In the genomic region with DNA sequence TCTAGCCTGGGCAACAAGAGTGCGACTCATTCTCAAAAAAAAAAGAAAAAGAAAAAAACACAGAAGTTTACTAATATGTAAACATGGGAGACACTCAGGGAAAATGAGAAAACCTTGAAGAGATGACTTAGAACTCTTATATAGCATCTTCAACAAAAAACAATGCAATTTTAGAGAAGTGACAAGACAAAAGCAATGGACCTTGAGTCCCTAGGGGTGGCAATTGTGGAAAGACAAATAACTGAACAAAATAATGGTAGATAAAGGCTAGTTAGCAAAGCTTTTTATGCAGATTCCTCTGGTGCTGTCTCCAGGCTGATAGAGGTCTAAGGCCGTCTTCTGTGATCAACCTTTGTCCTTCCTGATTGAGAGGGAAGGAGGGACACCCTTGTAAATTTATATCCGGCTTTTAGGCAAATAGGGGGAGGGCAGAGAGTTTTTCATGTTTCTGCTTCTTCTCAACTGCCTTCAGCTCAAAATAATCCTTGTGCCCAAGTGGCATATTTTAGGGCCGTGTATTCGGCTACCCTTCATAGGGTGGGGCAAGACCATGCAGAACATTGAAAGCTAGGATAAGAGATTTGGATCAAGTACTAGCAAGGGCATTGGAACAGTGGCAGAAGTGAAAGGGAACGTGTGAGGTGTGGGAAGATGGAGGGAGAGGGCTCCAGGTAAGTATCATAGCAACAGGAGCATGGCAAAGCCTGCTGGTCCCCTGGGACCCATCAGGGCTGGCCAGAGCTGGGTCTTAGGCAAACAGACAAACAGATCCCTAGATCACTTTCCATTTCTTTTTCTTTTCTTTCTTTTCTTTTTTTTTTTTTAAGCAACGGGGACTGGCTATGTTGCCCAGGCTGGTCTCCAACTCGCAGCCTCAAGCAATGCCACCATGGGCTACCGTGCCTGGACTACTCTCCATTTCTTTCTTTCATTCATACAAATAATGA, we compare ENCODE assay signal across 8 cellular contexts.
A peak's percentile ranks its signal among the peaks of the same experiment; 100 is the strongest.
DNase-seq lines count a peak whose midpoint lies in the region; ATAC-seq and TF ChIP-seq lines count a peak whose summit lies in the region.

No MANE protein-coding gene starts in this region.

- H3K9me3 ChIP-seq in Peyer's patch (no peaks in the 10 kb centered on the region), hepatocyte (ENCODE audit: low read depth) (no peaks in the 10 kb centered on the region), thoracic aorta (no peaks in the 10 kb centered on the region)
- H3K9me3 ChIP-seq in naive thymus-derived CD4-positive, alpha-beta T cell (ENCODE audit: control insufficient read depth in 2 of 3, low read length in 3 of 3), result no peaks in the 10 kb centered on the region

- H3K27ac ChIP-seq in Peyer's patch, result peak overlapping the region; percentile 68 to 87 (median 78)
- peak overlapping the region; percentile 80 for H3K27ac ChIP-seq in hepatocyte
- peak overlapping the region; percentile 66 to 74 for H3K27ac ChIP-seq in thoracic aorta
- no peak overlapping the region for H3K27ac ChIP-seq in naive thymus-derived CD4-positive, alpha-beta T cell (ENCODE audit: low read depth, low read length)

- no peaks in the 10 kb centered on the region for H3K36me3 Mint-ChIP-seq in naive thymus-derived CD4-positive, alpha-beta T cell

- CTCF ChIA-PET in naive thymus-derived CD4-positive, alpha-beta T cell (lab: Charles Lee), result interaction anchor here (0.7 to 1.6 kb wide), 4 partner anchors 9 to 286 kb away, joined by 3 to 4 read pairs (median 3); no protein-coding TSS in a partner anchor

- ATAC-seq in thoracic aorta (ENCODE audit: insufficient number of reproducible peaks, low FRiP score, low read depth), result no peak
- no peak for ATAC-seq in naive thymus-derived CD4-positive, alpha-beta T cell
- no peak for ATAC-seq in HG03095 (IDR thresholded peaks at IDR 0.05; ENCODE audit: unreplicated experiment)

- H2AFZ ChIP-seq in hepatocyte, result no peak overlapping the region

- H3K4me1 Mint-ChIP-seq in naive thymus-derived CD4-positive, alpha-beta T cell, result peaks cover 0 to 11% (median 2%) of the 10 kb centered on the region in 7 donors

- peaks cover 0 to 7% (median 0%) of the 10 kb centered on the region in 5 donors for H3K27me3 Mint-ChIP-seq in naive thymus-derived CD4-positive, alpha-beta T cell

- H3K4me1 ChIP-seq in Peyer's patch, result peaks cover 7 to 58% (median 12%) of the 10 kb centered on the region in 4 donors
- H3K4me1 ChIP-seq in hepatocyte (ENCODE audit: insufficient read depth), result peaks cover 36% of the 10 kb centered on the region
- peaks cover 26 to 41% of the 10 kb centered on the region in 2 donors for H3K4me1 ChIP-seq in thoracic aorta (ENCODE audit: control insufficient read depth in 1 of 2, low read depth in 2 of 2)
- H3K4me1 ChIP-seq in naive thymus-derived CD4-positive, alpha-beta T cell (ENCODE audit: control insufficient read depth in 2 of 2, insufficient read depth in 2 of 2, low read length in 2 of 2), result no peaks in the 10 kb centered on the region

- H3K36me3 ChIP-seq in Peyer's patch, result no peaks in the 10 kb centered on the region
- H3K36me3 ChIP-seq in hepatocyte (replicated peaks; ENCODE audit: insufficient read depth, low read depth), result no peaks in the 10 kb centered on the region
- no peaks in the 10 kb centered on the region for H3K36me3 ChIP-seq in thoracic aorta
- no peaks in the 10 kb centered on the region for H3K36me3 ChIP-seq in naive thymus-derived CD4-positive, alpha-beta T cell (ENCODE audit: control insufficient read depth in 2 of 3, insufficient read depth in 3 of 3, low read length in 3 of 3)

- peak overlapping the region in 5 of 10 donors; percentile 9 to 77 (median 38) for H3K4me3 Mint-ChIP-seq in naive thymus-derived CD4-positive, alpha-beta T cell

- peak; percentile 65 for DNase-seq in NCI-H82 (lab: John Stamatoyannopoulos, UW)
- no peak for DNase-seq in NCI-H82 treated with DMSO at 0.1 percent for 48 hours (lab: John Stamatoyannopoulos, UW; ENCODE audit: unreplicated experiment)
- DNase-seq in Peyer's patch, result no peak
- DNase-seq in hepatocyte (ENCODE audit: low spot score), result no peak
- DNase-seq in thoracic aorta (ENCODE audit: low spot score), result no peak
- no peak for DNase-seq in naive thymus-derived CD4-positive, alpha-beta T cell
- no peak for DNase-seq in activated CD4-positive, alpha-beta T cell treated with anti-CD3 and anti-CD28 coated beads for 1 hour

- no peaks in the 10 kb centered on the region for H3K9me2 ChIP-seq in hepatocyte (replicated peaks; ENCODE audit: insufficient read depth)

- no peaks in the 10 kb centered on the region for H4K20me1 ChIP-seq in hepatocyte (ENCODE audit: insufficient read depth, poor library complexity, severe bottlenecking)

- H3K79me2 ChIP-seq in hepatocyte, result no peaks in the 10 kb centered on the region

- peak overlapping the region in 1 of 9 donors; percentile 70 for H3K27ac Mint-ChIP-seq in naive thymus-derived CD4-positive, alpha-beta T cell

- intact Hi-C loops in naive thymus-derived CD4-positive, alpha-beta T cell (cut with micrococcal nuclease), result no loop called here

- H3K27me3 ChIP-seq in Peyer's patch, result no peaks in the 10 kb centered on the region
- H3K27me3 ChIP-seq in hepatocyte, result no peaks in the 10 kb centered on the region
- H3K27me3 ChIP-seq in thoracic aorta (replicated peaks; ENCODE audit: insufficient read depth), result no peaks in the 10 kb centered on the region
- H3K27me3 ChIP-seq in naive thymus-derived CD4-positive, alpha-beta T cell (ENCODE audit: control insufficient read depth in 2 of 2, insufficient read depth in 2 of 2, low read length in 2 of 2), result no peaks in the 10 kb centered on the region

- H3K4me3 ChIP-seq in Peyer's patch, result no peak overlapping the region
- H3K4me3 ChIP-seq in hepatocyte, result no peak overlapping the region
- no peak overlapping the region for H3K4me3 ChIP-seq in thoracic aorta
- H3K4me3 ChIP-seq in naive thymus-derived CD4-positive, alpha-beta T cell (ENCODE audit: low read length), result no peak overlapping the region

- TF ChIP-seq CTCF in Peyer's patch (IDR thresholded peaks at IDR 0.05) (no peak), hepatocyte (IDR thresholded peaks at IDR 0.05; ENCODE audit: poor library complexity) (no peak), thoracic aorta (IDR thresholded peaks at IDR 0.05) (no peak)

- H3K4me2 ChIP-seq in hepatocyte, result peak overlapping the region; percentile 3

- no peak for TF ChIP-seq POLR2A in Peyer's patch (IDR thresholded peaks at IDR 0.05)

- no peaks in the 10 kb centered on the region for H3K9me3 Mint-ChIP-seq in naive thymus-derived CD4-positive, alpha-beta T cell

- 77% methylated on average over 9 of the region's 9 CpGs for WGBS in hepatocyte (ENCODE audit: low lambda C conversion rate, missing lambda C conversion rate)

- POLR2A ChIA-PET in naive thymus-derived CD4-positive, alpha-beta T cell (lab: Charles Lee), result interaction anchor here (0.6 kb wide), 1 partner anchor 122 kb away, joined by 4 read pairs; no protein-coding TSS in a partner anchor
